Comparison of ENCODE assay signal across 8 cellular contexts in genomic region chr2:43139996-43140621, GRCh38.
DNase-seq lines count a peak whose midpoint lies in the region; ATAC-seq and TF ChIP-seq lines count a peak whose summit lies in the region.

No MANE protein-coding gene starts in this region.

- no peak overlapping the region for H3K4me3 Mint-ChIP-seq in Caco-2 (ENCODE audit: unreplicated experiment)

- no TSS peak for BruUV-seq in Caco-2 (replicated peaks; lab: Mats Ljungman, UMichigan)

- H2BK15ac ChIP-seq in neuronal stem cell (ENCODE audit: low read length): no peak overlapping the region

- no peaks in the 10 kb centered on the region for H3K79me1 ChIP-seq in neuronal stem cell (ENCODE audit: low read depth, low read length)

- no peaks in the 10 kb centered on the region for H3K79me2 ChIP-seq in SU-DHL-6 (ENCODE audit: insufficient read depth, low read length)

- no CpG with 5 or more reads among the region's 11 CpGs for WGBS in neuronal stem cell (ENCODE audit: extremely low coverage in 2 of 2, insufficient read length in 2 of 2, insufficient replicate concordance in 1 of 2), 2 donors

- POLR2A ChIA-PET in Caco-2 (lab: Charles Lee): no interaction called here

- peaks cover 28% of the 10 kb centered on the region for H3K4me1 Mint-ChIP-seq in Caco-2 (ENCODE audit: low read depth, unreplicated experiment)

- H3K9me2 ChIP-seq in SU-DHL-6 (replicated peaks; ENCODE audit: insufficient read depth, low read length): no peaks in the 10 kb centered on the region

- no peak overlapping the region for H3K23ac ChIP-seq in neuronal stem cell (ENCODE audit: low read depth, low read length, poor library complexity)

- H2AFZ ChIP-seq in SU-DHL-6 (ENCODE audit: low read depth, low read length, severe bottlenecking) (no peak overlapping the region), neuronal stem cell (ENCODE audit: low read length) (peak overlapping the region; percentile 77)

- H3K27me3 Mint-ChIP-seq in Caco-2 (ENCODE audit: insufficient read depth, unreplicated experiment): no peaks in the 10 kb centered on the region

- peaks cover 27 to 32% of the 10 kb centered on the region in 2 donors for H3K4me1 ChIP-seq in neuronal stem cell (ENCODE audit: control insufficient read depth in 2 of 2, insufficient read depth in 1 of 2, low read depth in 1 of 2, low read length in 2 of 2)
- peaks cover 23% of the 10 kb centered on the region for H3K4me1 ChIP-seq in Caco-2

- H3F3A ChIP-seq in SU-DHL-6 (ENCODE audit: insufficient read depth): peaks cover 32% of the 10 kb centered on the region

- H3K27ac Mint-ChIP-seq in Caco-2 (ENCODE audit: unreplicated experiment): no peak overlapping the region

- H3K36me3 ChIP-seq in SU-DHL-6 (ENCODE audit: low read length) (no peaks in the 10 kb centered on the region), neuronal stem cell (replicated peaks in 1 of 2; ENCODE audit: control insufficient read depth in 2 of 2, insufficient read depth in 2 of 2, low read length in 2 of 2) (no peaks in the 10 kb centered on the region), Caco-2 (ENCODE audit: control insufficient read depth, insufficient read depth, low read length) (no peaks in the 10 kb centered on the region)

- H3K4ac ChIP-seq in neuronal stem cell (ENCODE audit: low read length): no peak overlapping the region

- DNase-seq in ELF-1 (ENCODE audit: low read depth, low spot score) (peak; percentile 64), fibroblast of gingiva (ENCODE audit: low read depth) (peak; percentile 44), neuronal stem cell (ENCODE audit: low spot score) (no peak), Caco-2 (no peak), NCI-H1417 treated with DMSO at 0.1 percent for 48 hours (lab: John Stamatoyannopoulos, UW) (no peak)

- no peak overlapping the region for H2AK5ac ChIP-seq in neuronal stem cell (ENCODE audit: low read depth, low read length)

- H3K36me3 Mint-ChIP-seq in Caco-2 (ENCODE audit: insufficient read depth, unreplicated experiment): no peaks in the 10 kb centered on the region

- peak overlapping the region; percentile 20 for H3K27ac ChIP-seq in SU-DHL-6 (ENCODE audit: low read depth, low read length)
- no peak overlapping the region for H3K27ac ChIP-seq in neuronal stem cell (replicated peaks; ENCODE audit: low read length)

- no peak overlapping the region for H3K14ac ChIP-seq in neuronal stem cell (ENCODE audit: low read length)

- no peaks in the 10 kb centered on the region for H4K20me1 ChIP-seq in SU-DHL-6 (ENCODE audit: low read depth, low read length)

- intact Hi-C loops in Caco-2 (cut with micrococcal nuclease; ENCODE audit: unreplicated experiment): loop anchor here (10.0 kb wide), 1 partner anchor 285 kb away; no protein-coding TSS in a partner anchor

- H3K9ac ChIP-seq in SU-DHL-6 (ENCODE audit: low read length) (no peak overlapping the region), neuronal stem cell (ENCODE audit: low read depth, low read length, poor library complexity) (no peak overlapping the region)

- peak overlapping the region; percentile 39 for H3K18ac ChIP-seq in neuronal stem cell (ENCODE audit: low read length)

- H3K4me3 ChIP-seq in SU-DHL-6 (ENCODE audit: insufficient read depth, low read length, poor library complexity, severe bottlenecking) (no peak overlapping the region), neuronal stem cell (ENCODE audit: low read length in 2 of 2) (no peak overlapping the region), Caco-2 (ENCODE audit: low read depth, low read length) (no peak overlapping the region)

- CTCF ChIA-PET in Caco-2 (lab: Charles Lee): interaction anchor here (1.4 kb wide), 1 partner anchor 9 kb away, joined by 3 read pairs; no protein-coding TSS in a partner anchor

- H2BK5ac ChIP-seq in neuronal stem cell (ENCODE audit: low read length): no peak overlapping the region

- no peak overlapping the region for H2BK120ac ChIP-seq in neuronal stem cell (ENCODE audit: low read depth, low read length)

- H3K27me3 ChIP-seq in SU-DHL-6 (ENCODE audit: low read length): no peaks in the 10 kb centered on the region
- H3K27me3 ChIP-seq in neuronal stem cell (ENCODE audit: control insufficient read depth in 3 of 3, insufficient read depth in 3 of 3, low read depth in 1 of 3, low read length in 3 of 3): no peaks in the 10 kb centered on the region
- H3K27me3 ChIP-seq in Caco-2 (replicated peaks; ENCODE audit: control insufficient read depth, insufficient read depth, low read length): no peaks in the 10 kb centered on the region

- no peaks in the 10 kb centered on the region for H3K9me3 Mint-ChIP-seq in Caco-2 (ENCODE audit: unreplicated experiment)

- H3K4me2 ChIP-seq in SU-DHL-6 (ENCODE audit: low read depth, low read length, poor library complexity, severe bottlenecking) (no peak overlapping the region), neuronal stem cell (ENCODE audit: insufficient read depth, low read length, poor library complexity, severe bottlenecking) (no peak overlapping the region)

- no peak for ATAC-seq in HG02970 (IDR thresholded peaks at IDR 0.05; ENCODE audit: low FRiP score, unreplicated experiment)
- no peak for ATAC-seq in GM21723 (IDR thresholded peaks at IDR 0.05; ENCODE audit: unreplicated experiment)

- H3K9me3 ChIP-seq in SU-DHL-6 (ENCODE audit: insufficient read depth, low read length): no peaks in the 10 kb centered on the region
- H3K9me3 ChIP-seq in neuronal stem cell (replicated peaks in 1 of 2; ENCODE audit: control insufficient read depth in 2 of 2, insufficient read depth in 1 of 2, low read depth in 1 of 2, low read length in 2 of 2): peaks cover 0 to 2% of the 10 kb centered on the region in 2 donors
- no peaks in the 10 kb centered on the region for H3K9me3 ChIP-seq in Caco-2

- no peak for TF ChIP-seq CTCF in SU-DHL-6 (IDR thresholded peaks at IDR 0.05; ENCODE audit: insufficient read depth, low read length, poor library complexity, severe bottlenecking)
- TF ChIP-seq CTCF in Caco-2 (IDR thresholded peaks at IDR 0.05; ENCODE audit: insufficient read depth in 1 of 2, low read depth in 1 of 2, low read length in 1 of 2, severe bottlenecking in 1 of 2, unreplicated experiment in 1 of 2): no peak

- H2BK12ac ChIP-seq in neuronal stem cell (ENCODE audit: low read length): no peak overlapping the region

- no peak overlapping the region for H4K91ac ChIP-seq in neuronal stem cell (ENCODE audit: low read depth, low read length, poor library complexity)

- no peak overlapping the region for H4K8ac ChIP-seq in neuronal stem cell (ENCODE audit: low read depth, low read length)

Comparison
In these comparisons a context has a peak if more than half of its experiments do, and no peak if none do; other contexts are left out.
1. DNase-seq: peak in ELF-1 (single experiment) and fibroblast of gingiva (single experiment); none in neuronal stem cell (single experiment), Caco-2 (0 of 2) and NCI-H1417 treated with DMSO at 0.1 percent for 48 hours (single experiment).